In genomic region chr17:62807812-62808575, GRCh38 we compare ENCODE assay signal across 9 cellular contexts.
DNase-seq lines count a peak whose midpoint lies in the region; ATAC-seq and TF ChIP-seq lines count a peak whose summit lies in the region.
"Had no signal": no experiment of that assay in that cellular context is flagged by ENCODE, and none has a peak within 500 bp of the region (broad histone marks: within the 10 kb centered on the region; RNA-seq: fewer than 3 reads in every experiment).

A gene with protein sequence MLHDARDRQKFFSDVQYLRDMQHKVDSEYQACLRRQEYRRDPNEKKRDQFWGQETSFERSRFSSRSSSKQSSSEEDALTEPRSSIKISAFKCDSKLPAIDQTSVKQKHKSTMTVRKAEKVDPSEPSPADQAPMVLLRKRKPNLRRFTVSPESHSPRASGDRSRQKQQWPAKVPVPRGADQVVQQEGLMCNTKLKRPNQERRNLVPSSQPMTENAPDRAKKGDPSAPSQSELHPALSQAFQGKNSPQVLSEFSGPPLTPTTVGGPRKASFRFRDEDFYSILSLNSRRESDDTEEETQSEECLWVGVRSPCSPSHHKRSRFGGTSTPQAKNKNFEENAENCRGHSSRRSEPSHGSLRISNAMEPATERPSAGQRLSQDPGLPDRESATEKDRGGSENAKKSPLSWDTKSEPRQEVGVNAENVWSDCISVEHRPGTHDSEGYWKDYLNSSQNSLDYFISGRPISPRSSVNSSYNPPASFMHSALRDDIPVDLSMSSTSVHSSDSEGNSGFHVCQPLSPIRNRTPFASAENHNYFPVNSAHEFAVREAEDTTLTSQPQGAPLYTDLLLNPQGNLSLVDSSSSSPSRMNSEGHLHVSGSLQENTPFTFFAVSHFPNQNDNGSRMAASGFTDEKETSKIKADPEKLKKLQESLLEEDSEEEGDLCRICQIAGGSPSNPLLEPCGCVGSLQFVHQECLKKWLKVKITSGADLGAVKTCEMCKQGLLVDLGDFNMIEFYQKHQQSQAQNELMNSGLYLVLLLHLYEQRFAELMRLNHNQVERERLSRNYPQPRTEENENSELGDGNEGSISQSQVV (minus strand): TSS chr17:62808314. CDS start chr17:62801735, 6,579 bp downstream.

- H3K4me2 ChIP-seq in parathyroid adenoma (ENCODE audit: low read length): peak within 1 kb of the TSS; percentile 62

- H3K36me3 ChIP-seq in endocrine pancreas (ENCODE audit: control insufficient read depth, insufficient read depth, low read length): no peaks in the 10 kb centered on the region
- H3K36me3 ChIP-seq in parathyroid adenoma (ENCODE audit: control insufficient read depth, insufficient read depth, low read length): no peaks in the 10 kb centered on the region
- H3K36me3 ChIP-seq: right lobe of liver had no signal

- H3K9me3 ChIP-seq in endocrine pancreas (ENCODE audit: control insufficient read depth, low read length) (no peaks in the 10 kb centered on the region), parathyroid adenoma (ENCODE audit: control insufficient read depth, low read length) (no peaks in the 10 kb centered on the region)
- H3K9me3 ChIP-seq: right lobe of liver had no signal

- H3K4me1 ChIP-seq in endocrine pancreas (ENCODE audit: control insufficient read depth, insufficient read depth, low read length): no peaks in the 10 kb centered on the region
- peaks cover 7% of the 10 kb centered on the region for H3K4me1 ChIP-seq in parathyroid adenoma

- H3K4me3 ChIP-seq in endocrine pancreas (ENCODE audit: control insufficient read depth, insufficient read depth, low read length) (no peak within 1 kb of the TSS), parathyroid adenoma (ENCODE audit: low read depth, low read length) (peak within 1 kb of the TSS; percentile 57)
- H3K4me3 ChIP-seq: right lobe of liver had no signal

- no peak for ATAC-seq in activated CD4-positive, CD25-positive, alpha-beta regulatory T cell treated with anti-CD3 and anti-CD28 coated beads, Interleukin-2, amount 50 U/mL, for 24 hours
- ATAC-seq in HG03045 (IDR thresholded peaks at IDR 0.05; ENCODE audit: unreplicated experiment) (no peak), HG03354 (IDR thresholded peaks at IDR 0.05; ENCODE audit: poor library complexity, severe bottlenecking, unreplicated experiment) (no peak)
- ATAC-seq: right lobe of liver had no signal

- no peaks in the 10 kb centered on the region for H3K27me3 ChIP-seq in endocrine pancreas (ENCODE audit: control insufficient read depth, insufficient read depth, low read length)
- no peaks in the 10 kb centered on the region for H3K27me3 ChIP-seq in parathyroid adenoma (ENCODE audit: control insufficient read depth, insufficient read depth, low read length)

- peak; percentile 33 for DNase-seq in activated CD4-positive, CD25-positive, alpha-beta regulatory T cell treated with anti-CD3 and anti-CD28 coated beads, Interleukin-2, amount 50 U/mL, for 72 hours
- DNase-seq in SHP77 treated with DMSO at 0.1 percent for 48 hours (lab: John Stamatoyannopoulos, UW) (peak; percentile 21), GF-D8 (lab: John Stamatoyannopoulos, UW) (no peak)

- H2AFZ ChIP-seq in parathyroid adenoma: peak within 1 kb of the TSS; percentile 95

- no peaks in the 10 kb centered on the region for H3K79me2 ChIP-seq in parathyroid adenoma

- no peak for TF ChIP-seq CTCF in parathyroid adenoma (IDR thresholded peaks at IDR 0.05)

- H3K9ac ChIP-seq in endocrine pancreas (ENCODE audit: control insufficient read depth, insufficient read depth, low read length) (peak within 1 kb of the TSS; percentile 5), parathyroid adenoma (no peak within 1 kb of the TSS)

- peak within 1 kb of the TSS; percentile 93 for H3K27ac ChIP-seq in parathyroid adenoma
- H3K27ac ChIP-seq: right lobe of liver had no signal
